ENCODE assay signal across 25 cellular contexts in genomic region chr10:130998046-130998435, GRCh38.
"Had no signal": no experiment of that assay in that cellular context is flagged by ENCODE, and none has a peak within 500 bp of the region (broad histone marks: within the 10 kb centered on the region; RNA-seq: fewer than 3 reads in every experiment).

No MANE protein-coding gene starts in this region.

- H3K4me3 ChIP-seq: left ventricle myocardium inferior, pancreas, prostate gland, skin epidermis, tibial nerve, upper lobe of left lung, vagina had no signal

- DNase-seq: hippocampal formation; kidney; left colon; left ventricle myocardium inferior; naive thymus-derived CD8-positive, alpha-beta T cell; nucleus accumbens; retina; right cardiac atrium; stimulated activated CD4-positive, alpha-beta T cell treated with anti-CD3 and anti-CD28 coated beads, Interleukin-12 subunit alpha, Interleukin-12 subunit beta, amount 100 ng/mL, for 4 hours; stimulated activated CD4-positive, alpha-beta T cell treated with anti-CD3 and anti-CD28 coated beads, Interleukin-15, amount 100 ng/mL, for 24 hours; stimulated activated CD4-positive, alpha-beta T cell treated with anti-CD3 and anti-CD28 coated beads, Interleukin-2, amount 100 ng/mL, for 24 hours; stimulated activated CD4-positive, alpha-beta T cell treated with anti-CD3 and anti-CD28 coated beads, Interleukin-4, amount 100 ng/mL, for 24 hours; stimulated activated naive CD4-positive, alpha-beta T cell had no signal

- ATAC-seq: left colon; naive thymus-derived CD8-positive, alpha-beta T cell; pancreas; right cardiac atrium; sciatic nerve; stimulated activated effector memory CD8-positive, alpha-beta T cell treated with anti-CD3 and anti-CD28 coated beads, Interleukin-12 subunit alpha, Interleukin-12 subunit beta, amount 100 ng/mL, for 72 hours had no signal

- H3K4me1 Mint-ChIP-seq: memory B cell; naive thymus-derived CD8-positive, alpha-beta T cell; stimulated activated effector memory CD8-positive, alpha-beta T cell treated with anti-CD3 and anti-CD28 coated beads, Interleukin-12 subunit alpha, Interleukin-12 subunit beta, amount 100 ng/mL, for 72 hours had no signal

- H3K27ac Mint-ChIP-seq: memory B cell; naive thymus-derived CD8-positive, alpha-beta T cell; nephron; stimulated activated effector memory CD8-positive, alpha-beta T cell treated with anti-CD3 and anti-CD28 coated beads, Interleukin-12 subunit alpha, Interleukin-12 subunit beta, amount 100 ng/mL, for 72 hours; stimulated activated naive CD8-positive, alpha-beta T cell treated with anti-CD3 and anti-CD28 coated beads, Interleukin-15, Interleukin-2, amounts not matched to agents 100 ng/mL and 50 ng/mL, for 24 hours had no signal

- H3K36me3 ChIP-seq: left ventricle myocardium inferior, pancreas, prostate gland, tibial nerve, upper lobe of left lung, vagina had no signal

- H3K27me3 Mint-ChIP-seq: stimulated activated naive CD8-positive, alpha-beta T cell treated with anti-CD3 and anti-CD28 coated beads, Interleukin-15, Interleukin-2, amounts not matched to agents 100 ng/mL and 50 ng/mL, for 24 hours had no signal

- H3K9me3 ChIP-seq: pancreas, prostate gland, tibial nerve, upper lobe of left lung, vagina had no signal

- H3K36me3 Mint-ChIP-seq: memory B cell; naive thymus-derived CD8-positive, alpha-beta T cell; stimulated activated effector memory CD8-positive, alpha-beta T cell treated with anti-CD3 and anti-CD28 coated beads, Interleukin-12 subunit alpha, Interleukin-12 subunit beta, amount 100 ng/mL, for 72 hours had no signal

- H3K27me3 ChIP-seq: pancreas, tibial nerve, upper lobe of left lung, vagina had no signal

- H3K27ac ChIP-seq: left ventricle myocardium inferior, pancreas, prostate gland, skin epidermis, tibial nerve, upper lobe of left lung, vagina had no signal

- H3K4me3 Mint-ChIP-seq: memory B cell; naive thymus-derived CD8-positive, alpha-beta T cell; nephron; neural crest cell; stimulated activated effector memory CD8-positive, alpha-beta T cell treated with anti-CD3 and anti-CD28 coated beads, Interleukin-12 subunit alpha, Interleukin-12 subunit beta, amount 100 ng/mL, for 72 hours; stimulated activated naive CD8-positive, alpha-beta T cell treated with anti-CD3 and anti-CD28 coated beads, Interleukin-15, Interleukin-2, amounts not matched to agents 100 ng/mL and 50 ng/mL, for 24 hours had no signal

- H3K4me1 ChIP-seq: left ventricle myocardium inferior, pancreas, prostate gland, tibial nerve, upper lobe of left lung, vagina had no signal
